1 cellular context compared by ENCODE assay signal in genomic region chr4:184283659-184284335, GRCh38.
TF ChIP-seq lines count a peak whose summit lies in the region.

No MANE protein-coding gene starts in this region.

TF ChIP-seq in GM23338, 12 proteins besides CTCF, POLR2A, EP300 and RAD21 (continued from another document):
- TF ChIP-seq ZNF462 (CRISPR knock-in tag; IDR thresholded peaks at IDR 0.05) (no peak), ETS1 (IDR thresholded peaks at IDR 0.05) (no peak), ZNF331 (CRISPR knock-in tag; IDR thresholded peaks at IDR 0.05; ENCODE audit: low read depth) (no peak), EZH2 (IDR thresholded peaks at IDR 0.05; ENCODE audit: low read depth, unreplicated experiment) (no peak), STAT1 (IDR thresholded peaks at IDR 0.05; ENCODE audit: unreplicated experiment) (no peak), ZNF114 (CRISPR knock-in tag; IDR thresholded peaks at IDR 0.05) (no peak)
